24 cellular contexts compared by ENCODE assay signal in genomic region chr9:99713838-99714306, GRCh38.
DNase-seq lines count a peak whose midpoint lies in the region; ATAC-seq and TF ChIP-seq lines count a peak whose summit lies in the region.
"Had no signal": no experiment of that assay in that cellular context is flagged by ENCODE, and none has a peak within 500 bp of the region (broad histone marks: within the 10 kb centered on the region; RNA-seq: fewer than 3 reads in every experiment).

No MANE protein-coding gene starts in this region.

- intact Hi-C loops in activated CD4-positive, alpha-beta T cell treated with anti-CD3 and anti-CD28 coated beads, Interleukin-2, amount 10 ng/mL, durations not matched to agents 24 days and 14 days (cut with micrococcal nuclease): no loop called here

- H3K27me3 Mint-ChIP-seq in activated CD4-positive, alpha-beta T cell treated with anti-CD3 and anti-CD28 coated beads, Interleukin-2, amount 10 ng/mL, durations not matched to agents 24 days and 14 days: peaks cover 9% of the 10 kb centered on the region
- H3K27me3 Mint-ChIP-seq in activated CD4-positive, alpha-beta T cell treated with anti-CD3 and anti-CD28 coated beads, Interleukin-2, amount 10 ng/mL, durations not matched to agents 7 days and 5 days: no peaks in the 10 kb centered on the region
- H3K27me3 Mint-ChIP-seq in WTC11 (ENCODE audit: low read depth): no peaks in the 10 kb centered on the region
- H3K27me3 Mint-ChIP-seq: activated CD4-positive, alpha-beta T cell treated with anti-CD3 and anti-CD28 coated beads for 36 hours; activated naive CD8-positive, alpha-beta T cell treated with anti-CD3 and anti-CD28 coated beads, Interleukin-2, amount 50 U/mL, for 24 hours had no signal

- H3K36me3 Mint-ChIP-seq in activated CD4-positive, alpha-beta T cell treated with anti-CD3 and anti-CD28 coated beads, Interleukin-2, amount 10 ng/mL, durations not matched to agents 24 days and 14 days (ENCODE audit: low read depth): no peaks in the 10 kb centered on the region
- no peaks in the 10 kb centered on the region for H3K36me3 Mint-ChIP-seq in activated CD4-positive, alpha-beta T cell treated with anti-CD3 and anti-CD28 coated beads, Interleukin-2, amount 10 ng/mL, durations not matched to agents 7 days and 5 days (ENCODE audit: low read depth)
- H3K36me3 Mint-ChIP-seq in stimulated activated effector memory CD8-positive, alpha-beta T cell treated with anti-CD3 and anti-CD28 coated beads, Interleukin-12 subunit alpha, Interleukin-12 subunit beta, amount 100 ng/mL, for 72 hours: no peaks in the 10 kb centered on the region
- H3K36me3 Mint-ChIP-seq in WTC11: no peaks in the 10 kb centered on the region

- ATAC-seq in GM19468 (IDR thresholded peaks at IDR 0.05; ENCODE audit: extremely low read depth, unreplicated experiment) (peak; percentile 22), HG03442 (IDR thresholded peaks at IDR 0.05; ENCODE audit: unreplicated experiment) (peak; percentile 41), WTC11 (no peak), HG02588 (IDR thresholded peaks at IDR 0.05; ENCODE audit: unreplicated experiment) (no peak)
- peak; percentile 21 for ATAC-seq in stimulated activated effector memory CD8-positive, alpha-beta T cell treated with anti-CD3 and anti-CD28 coated beads, Interleukin-12 subunit alpha, Interleukin-12 subunit beta, amount 100 ng/mL, for 72 hours
- ATAC-seq: activated CD4-positive, alpha-beta T cell treated with anti-CD3 and anti-CD28 coated beads for 36 hours; activated naive CD8-positive, alpha-beta T cell treated with anti-CD3 and anti-CD28 coated beads, Interleukin-2, amount 50 U/mL, for 24 hours had no signal

- H3K4me3 Mint-ChIP-seq in activated CD4-positive, alpha-beta T cell treated with anti-CD3 and anti-CD28 coated beads, Interleukin-2, amount 10 ng/mL, durations not matched to agents 24 days and 14 days: no peak overlapping the region
- no peak overlapping the region for H3K4me3 Mint-ChIP-seq in activated CD4-positive, alpha-beta T cell treated with anti-CD3 and anti-CD28 coated beads, Interleukin-2, amount 10 ng/mL, durations not matched to agents 7 days and 5 days
- no peak overlapping the region for H3K4me3 Mint-ChIP-seq in stimulated activated effector memory CD8-positive, alpha-beta T cell treated with anti-CD3 and anti-CD28 coated beads, Interleukin-12 subunit alpha, Interleukin-12 subunit beta, amount 100 ng/mL, for 72 hours
- no peak overlapping the region for H3K4me3 Mint-ChIP-seq in WTC11
- H3K4me3 Mint-ChIP-seq: activated CD4-positive, alpha-beta T cell treated with anti-CD3 and anti-CD28 coated beads for 36 hours; activated naive CD8-positive, alpha-beta T cell treated with anti-CD3 and anti-CD28 coated beads, Interleukin-2, amount 50 U/mL, for 24 hours had no signal

- DNase-seq in activated CD4-positive, alpha-beta T cell treated with anti-CD3 and anti-CD28 coated beads, Interleukin-2, amount 10 ng/mL, durations not matched to agents 24 days and 14 days: peak; percentile 8
- DNase-seq in activated CD4-positive, alpha-beta T cell treated with anti-CD3 and anti-CD28 coated beads, Interleukin-2, amount 10 ng/mL, durations not matched to agents 7 days and 5 days: no peak
- DNase-seq in stimulated activated effector memory CD8-positive, alpha-beta T cell treated with anti-CD3 and anti-CD28 coated beads, Interleukin-12 subunit alpha, Interleukin-12 subunit beta, amount 100 ng/mL, for 72 hours (ENCODE audit: low spot score in 2 of 2): no peak
- no peak for DNase-seq in WTC11 (ENCODE audit: low spot score)
- no peak for DNase-seq in NCI-H146 (lab: John Stamatoyannopoulos, UW)
- DNase-seq: 8988T; activated CD4-positive, alpha-beta T cell treated with anti-CD3 and anti-CD28 coated beads for 36 hours; activated CD8-positive, alpha-beta memory T cell treated with anti-CD3 and anti-CD28 coated beads, Interleukin-2, amount 50 U/mL, for 48 hours; activated effector memory CD4-positive, alpha-beta T cell treated with anti-CD3 and anti-CD28 coated beads, Interleukin-2, amount 50 U/mL, for 16 hours; activated naive CD8-positive, alpha-beta T cell treated with anti-CD3 and anti-CD28 coated beads, Interleukin-2, amount 50 U/mL, for 24 hours; AML-193; brain microvascular endothelial cell; DND-41; esophagus squamous epithelium; HCEC 1CT; Kasumi-1; NCI-H1048; NCI-H2081; NCI-H510A; stimulated activated CD4-positive, alpha-beta T cell treated with anti-CD3 and anti-CD28 coated beads, Interleukin-4, amount 100 ng/mL, for 24 hours; T1000 had no signal

- H3K4me1 Mint-ChIP-seq in activated CD4-positive, alpha-beta T cell treated with anti-CD3 and anti-CD28 coated beads, Interleukin-2, amount 10 ng/mL, durations not matched to agents 24 days and 14 days: no peaks in the 10 kb centered on the region
- H3K4me1 Mint-ChIP-seq in activated CD4-positive, alpha-beta T cell treated with anti-CD3 and anti-CD28 coated beads, Interleukin-2, amount 10 ng/mL, durations not matched to agents 7 days and 5 days: no peaks in the 10 kb centered on the region
- H3K4me1 Mint-ChIP-seq in stimulated activated effector memory CD8-positive, alpha-beta T cell treated with anti-CD3 and anti-CD28 coated beads, Interleukin-12 subunit alpha, Interleukin-12 subunit beta, amount 100 ng/mL, for 72 hours: no peaks in the 10 kb centered on the region
- H3K4me1 Mint-ChIP-seq in WTC11: peaks cover 3% of the 10 kb centered on the region; the same call in 1 of the 2 replicates
- H3K4me1 Mint-ChIP-seq: activated CD4-positive, alpha-beta T cell treated with anti-CD3 and anti-CD28 coated beads for 36 hours; activated naive CD8-positive, alpha-beta T cell treated with anti-CD3 and anti-CD28 coated beads, Interleukin-2, amount 50 U/mL, for 24 hours had no signal

- POLR2A ChIA-PET in activated CD4-positive, alpha-beta T cell treated with anti-CD3 and anti-CD28 coated beads, Interleukin-2, amount 10 ng/mL, durations not matched to agents 7 days and 5 days (lab: Charles Lee): no interaction called here
- POLR2A ChIA-PET in WTC11 (lab: Charles Lee): no interaction called here

- no peaks in the 10 kb centered on the region for H3K9me3 Mint-ChIP-seq in activated CD4-positive, alpha-beta T cell treated with anti-CD3 and anti-CD28 coated beads, Interleukin-2, amount 10 ng/mL, durations not matched to agents 24 days and 14 days
- no peaks in the 10 kb centered on the region for H3K9me3 Mint-ChIP-seq in activated CD4-positive, alpha-beta T cell treated with anti-CD3 and anti-CD28 coated beads, Interleukin-2, amount 10 ng/mL, durations not matched to agents 7 days and 5 days
- no peaks in the 10 kb centered on the region for H3K9me3 Mint-ChIP-seq in stimulated activated effector memory CD8-positive, alpha-beta T cell treated with anti-CD3 and anti-CD28 coated beads, Interleukin-12 subunit alpha, Interleukin-12 subunit beta, amount 100 ng/mL, for 72 hours
- no peaks in the 10 kb centered on the region for H3K9me3 Mint-ChIP-seq in WTC11
- H3K9me3 Mint-ChIP-seq: activated naive CD8-positive, alpha-beta T cell treated with anti-CD3 and anti-CD28 coated beads, Interleukin-2, amount 50 U/mL, for 24 hours had no signal

- H3K27ac Mint-ChIP-seq in activated CD4-positive, alpha-beta T cell treated with anti-CD3 and anti-CD28 coated beads, Interleukin-2, amount 10 ng/mL, durations not matched to agents 24 days and 14 days: no peak overlapping the region
- H3K27ac Mint-ChIP-seq in activated CD4-positive, alpha-beta T cell treated with anti-CD3 and anti-CD28 coated beads, Interleukin-2, amount 10 ng/mL, durations not matched to agents 7 days and 5 days: no peak overlapping the region
- no peak overlapping the region for H3K27ac Mint-ChIP-seq in stimulated activated effector memory CD8-positive, alpha-beta T cell treated with anti-CD3 and anti-CD28 coated beads, Interleukin-12 subunit alpha, Interleukin-12 subunit beta, amount 100 ng/mL, for 72 hours
- no peak overlapping the region for H3K27ac Mint-ChIP-seq in WTC11
- H3K27ac Mint-ChIP-seq: activated CD4-positive, alpha-beta T cell treated with anti-CD3 and anti-CD28 coated beads for 36 hours; activated naive CD8-positive, alpha-beta T cell treated with anti-CD3 and anti-CD28 coated beads, Interleukin-2, amount 50 U/mL, for 24 hours had no signal

- CTCF ChIA-PET in activated CD4-positive, alpha-beta T cell treated with anti-CD3 and anti-CD28 coated beads, Interleukin-2, amount 10 ng/mL, durations not matched to agents 7 days and 5 days (lab: Charles Lee): interaction anchor here (0.6 to 0.7 kb wide), 2 partner anchors 225 to 424 kb away, joined by 3 read pairs; no protein-coding TSS in a partner anchor
- CTCF ChIA-PET in WTC11 (lab: Charles Lee): no interaction called here

- TF ChIP-seq CTCF in WTC11 (IDR thresholded peaks at IDR 0.05): no peak

TF ChIP-seq in WTC11, 78 proteins besides CTCF, POLR2A, EP300 and RAD21:
- no peak for TF ChIP-seq SMAD3 (CRISPR knock-in tag; IDR thresholded peaks at IDR 0.05; ENCODE audit: borderline replicate concordance)
- no peak for TF ChIP-seq MYBL2 (CRISPR knock-in tag; IDR thresholded peaks at IDR 0.05)
- TF ChIP-seq ZNF263 (CRISPR knock-in tag; IDR thresholded peaks at IDR 0.05; ENCODE audit: low read depth): no peak
- TF ChIP-seq ZSCAN18 (CRISPR knock-in tag; IDR thresholded peaks at IDR 0.05): no peak
- TF ChIP-seq FOXK1 (CRISPR knock-in tag; IDR thresholded peaks at IDR 0.05): no peak
- no peak for TF ChIP-seq MAX (CRISPR knock-in tag; IDR thresholded peaks at IDR 0.05)

Comparison
In these comparisons a context has a peak if more than half of its experiments do, and no peak if none do; other contexts are left out.
1. ATAC-seq: peak in GM19468 (single experiment), HG03442 (single experiment) and stimulated activated effector memory CD8-positive, alpha-beta T cell treated with anti-CD3 and anti-CD28 coated beads, Interleukin-12 subunit alpha, Interleukin-12 subunit beta, amount 100 ng/mL, for 72 hours (single experiment); none in WTC11 (single experiment) and HG02588 (single experiment).